Comparison of ENCODE assay signal across 15 cellular contexts in genomic region chr10:17059197-17059688, GRCh38.
DNase-seq lines count a peak whose midpoint lies in the region; ATAC-seq and TF ChIP-seq lines count a peak whose summit lies in the region.
"Had no signal": no experiment of that assay in that cellular context is flagged by ENCODE, and none has a peak within 500 bp of the region (broad histone marks: within the 10 kb centered on the region; RNA-seq: fewer than 3 reads in every experiment).

No MANE protein-coding gene starts in this region.

- peak overlapping the region; percentile 41 for H3K27ac Mint-ChIP-seq in activated naive CD4-positive, alpha-beta T cell treated with anti-CD3 and anti-CD28 coated beads, Interleukin-2, amount 50 U/mL, for 24 hours
- no peak overlapping the region for H3K27ac Mint-ChIP-seq in WTC11

- POLR2A ChIA-PET in WTC11 (lab: Charles Lee): no interaction called here

- H3K4me3 Mint-ChIP-seq in activated naive CD4-positive, alpha-beta T cell treated with anti-CD3 and anti-CD28 coated beads, Interleukin-2, amount 50 U/mL, for 24 hours: no peak overlapping the region
- H3K4me3 Mint-ChIP-seq in WTC11: no peak overlapping the region

- H3K36me3 ChIP-seq in urinary bladder (ENCODE audit: insufficient read depth): no peaks in the 10 kb centered on the region
- H3K36me3 ChIP-seq: thoracic aorta had no signal

- H3K4me1 Mint-ChIP-seq in activated naive CD4-positive, alpha-beta T cell treated with anti-CD3 and anti-CD28 coated beads, Interleukin-2, amount 50 U/mL, for 24 hours: peaks cover 39% of the 10 kb centered on the region
- peaks cover 5% of the 10 kb centered on the region for H3K4me1 Mint-ChIP-seq in WTC11

- CTCF ChIA-PET in WTC11 (lab: Charles Lee): interaction anchor here (1.0 kb wide), 1 partner anchor 171 kb away, joined by 4 read pairs; no protein-coding TSS in a partner anchor

- H3K27ac ChIP-seq in urinary bladder (ENCODE audit: low read depth): peak overlapping the region; percentile 10
- H3K27ac ChIP-seq: coronary artery, thoracic aorta had no signal

- H3K36me3 Mint-ChIP-seq in activated naive CD4-positive, alpha-beta T cell treated with anti-CD3 and anti-CD28 coated beads, Interleukin-2, amount 50 U/mL, for 24 hours: peaks cover 33% of the 10 kb centered on the region
- H3K36me3 Mint-ChIP-seq in WTC11: no peaks in the 10 kb centered on the region

- H3K9me3 Mint-ChIP-seq in activated naive CD4-positive, alpha-beta T cell treated with anti-CD3 and anti-CD28 coated beads, Interleukin-2, amount 50 U/mL, for 24 hours: no peaks in the 10 kb centered on the region
- H3K9me3 Mint-ChIP-seq in WTC11: no peaks in the 10 kb centered on the region

- TF ChIP-seq CTCF in fibroblast of the aortic adventitia (IDR thresholded peaks at IDR 0.05; ENCODE audit: insufficient read depth, low read length) (no peak), WTC11 (IDR thresholded peaks at IDR 0.05) (no peak)

- no peaks in the 10 kb centered on the region for H3K4me1 ChIP-seq in urinary bladder (ENCODE audit: insufficient read depth)

- ATAC-seq in SK-N-SH treated with all-trans-retinoic acid at 6 μM for 48 hours (peak; percentile 69), GM18873 (IDR thresholded peaks at IDR 0.05; ENCODE audit: low FRiP score, unreplicated experiment) (no peak), WTC11 (no peak)

- H3K4me3 ChIP-seq in fibroblast of the aortic adventitia (ENCODE audit: low read depth, low read length) (no peak overlapping the region), urinary bladder (ENCODE audit: low read depth, low read length) (no peak overlapping the region)
- H3K4me3 ChIP-seq: coronary artery, thoracic aorta had no signal

- DNase-seq in activated naive CD4-positive, alpha-beta T cell treated with anti-CD3 and anti-CD28 coated beads, Interleukin-2, amount 50 U/mL, for 16 hours: no peak
- DNase-seq in fibroblast of the aortic adventitia (ENCODE audit: low read depth) (peak; percentile 97), NCI-H526 (lab: John Stamatoyannopoulos, UW) (no peak), WTC11 (ENCODE audit: low spot score) (no peak)
- DNase-seq: 8988T; activated CD4-positive, alpha-beta T cell treated with anti-CD3 and anti-CD28 coated beads for 4 hours; hypothalamus; NCI-H1105 treated with DMSO at 0.1 percent for 48 hours; NCI-H774 had no signal

- H3K27me3 Mint-ChIP-seq in activated naive CD4-positive, alpha-beta T cell treated with anti-CD3 and anti-CD28 coated beads, Interleukin-2, amount 50 U/mL, for 24 hours: no peaks in the 10 kb centered on the region
- no peaks in the 10 kb centered on the region for H3K27me3 Mint-ChIP-seq in WTC11 (ENCODE audit: low read depth)

TF ChIP-seq in SK-N-SH treated with all-trans-retinoic acid at 6 μM for 48 hours, 23 proteins besides CTCF, POLR2A, EP300 and RAD21:
- TF ChIP-seq ARNTL (CRISPR knock-in tag; IDR thresholded peaks at IDR 0.05; ENCODE audit: borderline replicate concordance, low read depth) (no peak), ISL1 (CRISPR knock-in tag; IDR thresholded peaks at IDR 0.05) (peak; percentile 93), PATZ1 (CRISPR knock-in tag; IDR thresholded peaks at IDR 0.05; ENCODE audit: borderline replicate concordance) (peak; percentile 50; the same call in 1 of the 2 replicates), CREB5 (CRISPR knock-in tag; IDR thresholded peaks at IDR 0.05; ENCODE audit: low read depth) (peak; percentile 51; the same call in 1 of the 2 replicates), TOX (CRISPR knock-in tag; IDR thresholded peaks at IDR 0.05; ENCODE audit: borderline replicate concordance) (no peak; the same call in 1 of the 2 replicates)
- TF ChIP-seq, protein P1, sequence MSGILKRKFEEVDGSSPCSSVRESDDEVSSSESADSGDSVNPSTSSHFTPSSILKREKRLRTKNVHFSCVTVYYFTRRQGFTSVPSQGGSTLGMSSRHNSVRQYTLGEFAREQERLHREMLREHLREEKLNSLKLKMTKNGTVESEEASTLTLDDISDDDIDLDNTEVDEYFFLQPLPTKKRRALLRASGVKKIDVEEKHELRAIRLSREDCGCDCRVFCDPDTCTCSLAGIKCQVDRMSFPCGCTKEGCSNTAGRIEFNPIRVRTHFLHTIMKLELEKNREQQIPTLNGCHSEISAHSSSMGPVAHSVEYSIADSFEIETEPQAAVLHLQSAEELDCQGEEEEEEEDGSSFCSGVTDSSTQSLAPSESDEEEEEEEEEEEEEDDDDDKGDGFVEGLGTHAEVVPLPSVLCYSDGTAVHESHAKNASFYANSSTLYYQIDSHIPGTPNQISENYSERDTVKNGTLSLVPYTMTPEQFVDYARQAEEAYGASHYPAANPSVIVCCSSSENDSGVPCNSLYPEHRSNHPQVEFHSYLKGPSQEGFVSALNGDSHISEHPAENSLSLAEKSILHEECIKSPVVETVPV (CRISPR knock-in tag; IDR thresholded peaks at IDR 0.05): peak; percentile 79; the same call in 1 of the 2 replicates

TF ChIP-seq in WTC11, 78 proteins besides CTCF, POLR2A, EP300 and RAD21 (continues in another document):
- TF ChIP-seq TP53 (CRISPR knock-in tag; IDR thresholded peaks at IDR 0.05) (no peak), TEAD4 (CRISPR knock-in tag; IDR thresholded peaks at IDR 0.05) (no peak), USF2 (CRISPR knock-in tag; IDR thresholded peaks at IDR 0.05) (no peak), GTF2I (CRISPR knock-in tag; conservative IDR thresholded peaks at IDR 0.05) (no peak), MLX (CRISPR knock-in tag; IDR thresholded peaks at IDR 0.05) (no peak)
- TF ChIP-seq, protein P2, sequence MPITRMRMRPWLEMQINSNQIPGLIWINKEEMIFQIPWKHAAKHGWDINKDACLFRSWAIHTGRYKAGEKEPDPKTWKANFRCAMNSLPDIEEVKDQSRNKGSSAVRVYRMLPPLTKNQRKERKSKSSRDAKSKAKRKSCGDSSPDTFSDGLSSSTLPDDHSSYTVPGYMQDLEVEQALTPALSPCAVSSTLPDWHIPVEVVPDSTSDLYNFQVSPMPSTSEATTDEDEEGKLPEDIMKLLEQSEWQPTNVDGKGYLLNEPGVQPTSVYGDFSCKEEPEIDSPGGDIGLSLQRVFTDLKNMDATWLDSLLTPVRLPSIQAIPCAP (CRISPR knock-in tag; IDR thresholded peaks at IDR 0.05): no peak
- TF ChIP-seq, protein P3, sequence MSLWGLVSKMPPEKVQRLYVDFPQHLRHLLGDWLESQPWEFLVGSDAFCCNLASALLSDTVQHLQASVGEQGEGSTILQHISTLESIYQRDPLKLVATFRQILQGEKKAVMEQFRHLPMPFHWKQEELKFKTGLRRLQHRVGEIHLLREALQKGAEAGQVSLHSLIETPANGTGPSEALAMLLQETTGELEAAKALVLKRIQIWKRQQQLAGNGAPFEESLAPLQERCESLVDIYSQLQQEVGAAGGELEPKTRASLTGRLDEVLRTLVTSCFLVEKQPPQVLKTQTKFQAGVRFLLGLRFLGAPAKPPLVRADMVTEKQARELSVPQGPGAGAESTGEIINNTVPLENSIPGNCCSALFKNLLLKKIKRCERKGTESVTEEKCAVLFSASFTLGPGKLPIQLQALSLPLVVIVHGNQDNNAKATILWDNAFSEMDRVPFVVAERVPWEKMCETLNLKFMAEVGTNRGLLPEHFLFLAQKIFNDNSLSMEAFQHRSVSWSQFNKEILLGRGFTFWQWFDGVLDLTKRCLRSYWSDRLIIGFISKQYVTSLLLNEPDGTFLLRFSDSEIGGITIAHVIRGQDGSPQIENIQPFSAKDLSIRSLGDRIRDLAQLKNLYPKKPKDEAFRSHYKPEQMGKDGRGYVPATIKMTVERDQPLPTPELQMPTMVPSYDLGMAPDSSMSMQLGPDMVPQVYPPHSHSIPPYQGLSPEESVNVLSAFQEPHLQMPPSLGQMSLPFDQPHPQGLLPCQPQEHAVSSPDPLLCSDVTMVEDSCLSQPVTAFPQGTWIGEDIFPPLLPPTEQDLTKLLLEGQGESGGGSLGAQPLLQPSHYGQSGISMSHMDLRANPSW (CRISPR knock-in tag; conservative IDR thresholded peaks at IDR 0.05; ENCODE audit: low read depth): no peak
- TF ChIP-seq, protein P4, sequence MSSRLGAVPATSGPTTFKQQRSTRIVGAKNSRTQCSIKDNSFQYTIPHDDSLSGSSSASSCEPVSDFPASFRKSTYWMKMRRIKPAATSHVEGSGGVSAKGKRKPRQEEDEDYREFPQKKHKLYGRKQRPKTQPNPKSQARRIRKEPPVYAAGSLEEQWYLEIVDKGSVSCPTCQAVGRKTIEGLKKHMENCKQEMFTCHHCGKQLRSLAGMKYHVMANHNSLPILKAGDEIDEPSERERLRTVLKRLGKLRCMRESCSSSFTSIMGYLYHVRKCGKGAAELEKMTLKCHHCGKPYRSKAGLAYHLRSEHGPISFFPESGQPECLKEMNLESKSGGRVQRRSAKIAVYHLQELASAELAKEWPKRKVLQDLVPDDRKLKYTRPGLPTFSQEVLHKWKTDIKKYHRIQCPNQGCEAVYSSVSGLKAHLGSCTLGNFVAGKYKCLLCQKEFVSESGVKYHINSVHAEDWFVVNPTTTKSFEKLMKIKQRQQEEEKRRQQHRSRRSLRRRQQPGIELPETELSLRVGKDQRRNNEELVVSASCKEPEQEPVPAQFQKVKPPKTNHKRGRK (CRISPR knock-in tag; IDR thresholded peaks at IDR 0.05; ENCODE audit: borderline replicate concordance): no peak
